In genomic region chr7:27235387-27236052, GRCh38 we compare ENCODE assay signal across 1 cellular context.
A peak's percentile ranks its signal among the peaks of the same experiment; 100 is the strongest.
TF ChIP-seq lines count a peak whose summit lies in the region.

No MANE protein-coding gene starts in this region.

TF ChIP-seq in H1, 55 proteins besides CTCF, POLR2A, EP300 and RAD21 (continued from another document):
- TF ChIP-seq CHD7 (IDR thresholded peaks at IDR 0.05; ENCODE audit: insufficient replicate concordance, low read length) = no peak
- TF ChIP-seq ZNF274 (IDR thresholded peaks at IDR 0.05; ENCODE audit: borderline replicate concordance, extremely low read depth, low read length) = no peak
- peak; percentile 91 for TF ChIP-seq KDM4A (IDR thresholded peaks at IDR 0.05; ENCODE audit: low read depth, low read length, severe bottlenecking)
- no peak for TF ChIP-seq NRF1 (IDR thresholded peaks at IDR 0.05; ENCODE audit: low read depth, low read length)
- peak; percentile 92 for TF ChIP-seq SUZ12 (IDR thresholded peaks at IDR 0.05; ENCODE audit: low read length)
- TF ChIP-seq KDM5A (IDR thresholded peaks at IDR 0.05; ENCODE audit: low read length) = no peak
- TF ChIP-seq SIX5 (IDR thresholded peaks at IDR 0.05; ENCODE audit: low read depth, low read length) = no peak
- peak; percentile 36; the same call in 1 of the 2 replicates for TF ChIP-seq CREB1 (IDR thresholded peaks at IDR 0.05)
- peak; percentile 40; the same call in 1 of the 2 replicates for TF ChIP-seq RBBP5 (IDR thresholded peaks at IDR 0.05; ENCODE audit: borderline replicate concordance, low read depth, low read length)
- no peak for TF ChIP-seq KDM1A (IDR thresholded peaks at IDR 0.05; ENCODE audit: borderline replicate concordance, low read length)
- no peak for TF ChIP-seq BCL11A (IDR thresholded peaks at IDR 0.05; ENCODE audit: low read depth in 2 of 2, low read length in 2 of 2)
- no peak for TF ChIP-seq SP1 (IDR thresholded peaks at IDR 0.05; ENCODE audit: low read depth, low read length)
- no peak for TF ChIP-seq HDAC6 (IDR thresholded peaks at IDR 0.05; ENCODE audit: low read depth, low read length)
- no peak for TF ChIP-seq CEBPB (IDR thresholded peaks at IDR 0.05; ENCODE audit: low read depth, low read length)
- 0 out of 2 replicates have a peak, but pooled peaks have one; percentile 1 for TF ChIP-seq TEAD4 (IDR thresholded peaks at IDR 0.05; ENCODE audit: low read depth, low read length)
- no peak for TF ChIP-seq NANOG (IDR thresholded peaks at IDR 0.05; ENCODE audit: insufficient read depth, low read depth, low read length, poor library complexity, severe bottlenecking)
- TF ChIP-seq TBP (IDR thresholded peaks at IDR 0.05; ENCODE audit: low read depth, low read length) = peak; percentile 14; the same call in 1 of the 2 replicates
- TF ChIP-seq JUND (IDR thresholded peaks at IDR 0.05; ENCODE audit: low read length) = no peak
- TF ChIP-seq RNF2 (IDR thresholded peaks at IDR 0.05; ENCODE audit: borderline replicate concordance, low read depth, low read length, missing control alignments, poor library complexity, severe bottlenecking) = peak; percentile 72
- TF ChIP-seq JUN (IDR thresholded peaks at IDR 0.05; ENCODE audit: low read depth, low read length) = no peak
- TF ChIP-seq EZH2 (IDR thresholded peaks at IDR 0.05; ENCODE audit: low read depth, low read length, severe bottlenecking) = no peak
- no peak for TF ChIP-seq TAF7 (optimal IDR thresholded peaks at IDR 0.05; ENCODE audit: borderline replicate concordance, low read depth, low read length)
- TF ChIP-seq SRF (IDR thresholded peaks at IDR 0.05; ENCODE audit: low read depth, low read length) = no peak
- TF ChIP-seq POU5F1 (IDR thresholded peaks at IDR 0.05; ENCODE audit: low read depth, low read length) = no peak
- TF ChIP-seq, protein P1, sequence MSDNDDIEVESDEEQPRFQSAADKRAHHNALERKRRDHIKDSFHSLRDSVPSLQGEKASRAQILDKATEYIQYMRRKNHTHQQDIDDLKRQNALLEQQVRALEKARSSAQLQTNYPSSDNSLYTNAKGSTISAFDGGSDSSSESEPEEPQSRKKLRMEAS (IDR thresholded peaks at IDR 0.05) = peak; percentile 47; the same call in 1 of the 2 replicates
- peak; percentile 69; the same call in 1 of the 2 replicates for TF ChIP-seq GABPA (IDR thresholded peaks at IDR 0.05; ENCODE audit: borderline replicate concordance, insufficient read depth, low read length)
- TF ChIP-seq BACH1 (IDR thresholded peaks at IDR 0.05; ENCODE audit: low read length) = no peak
- TF ChIP-seq, protein P2, sequence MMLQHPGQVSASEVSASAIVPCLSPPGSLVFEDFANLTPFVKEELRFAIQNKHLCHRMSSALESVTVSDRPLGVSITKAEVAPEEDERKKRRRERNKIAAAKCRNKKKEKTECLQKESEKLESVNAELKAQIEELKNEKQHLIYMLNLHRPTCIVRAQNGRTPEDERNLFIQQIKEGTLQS (IDR thresholded peaks at IDR 0.05; ENCODE audit: insufficient read depth, low read depth, low read length) = no peak
- no peak for TF ChIP-seq EGR1 (IDR thresholded peaks at IDR 0.05; ENCODE audit: borderline replicate concordance, low read depth, low read length)
- TF ChIP-seq MAFK (IDR thresholded peaks at IDR 0.05; ENCODE audit: low read depth, low read length) = no peak
- no peak for TF ChIP-seq CBX8 (IDR thresholded peaks at IDR 0.05; ENCODE audit: borderline replicate concordance, low read depth, low read length)
- no peak for TF ChIP-seq SIN3A (conservative IDR thresholded peaks at IDR 0.05 in 1 of 2, IDR thresholded peaks at IDR 0.05 in 1 of 2; ENCODE audit: low read depth in 1 of 2, low read length in 2 of 2)
- TF ChIP-seq CHD1 (IDR thresholded peaks at IDR 0.05; ENCODE audit: low read depth, low read length) = no peak
- peak; percentile 20 for TF ChIP-seq ASH2L (IDR thresholded peaks at IDR 0.05; ENCODE audit: low read length)
- TF ChIP-seq, protein P3, sequence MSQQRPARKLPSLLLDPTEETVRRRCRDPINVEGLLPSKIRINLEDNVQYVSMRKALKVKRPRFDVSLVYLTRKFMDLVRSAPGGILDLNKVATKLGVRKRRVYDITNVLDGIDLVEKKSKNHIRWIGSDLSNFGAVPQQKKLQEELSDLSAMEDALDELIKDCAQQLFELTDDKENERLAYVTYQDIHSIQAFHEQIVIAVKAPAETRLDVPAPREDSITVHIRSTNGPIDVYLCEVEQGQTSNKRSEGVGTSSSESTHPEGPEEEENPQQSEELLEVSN (IDR thresholded peaks at IDR 0.05) = 0 out of 2 replicates have a peak, but pooled peaks have one; percentile 23
- no peak for TF ChIP-seq YY1 (IDR thresholded peaks at IDR 0.05; ENCODE audit: low read depth, low read length)
- 0 out of 2 replicates have a peak, but pooled peaks have one; percentile 22 for TF ChIP-seq PHF8 (conservative IDR thresholded peaks at IDR 0.05; ENCODE audit: low read depth, low read length)
- TF ChIP-seq SAP30 (IDR thresholded peaks at IDR 0.05; ENCODE audit: insufficient read depth, insufficient replicate concordance, low read length) = no peak
- TF ChIP-seq CHD2 (IDR thresholded peaks at IDR 0.05; ENCODE audit: low read length) = no peak
- no peak for TF ChIP-seq ATF2 (IDR thresholded peaks at IDR 0.05; ENCODE audit: low read length)
- TF ChIP-seq TAF1 (IDR thresholded peaks at IDR 0.05; ENCODE audit: low read depth, low read length) = no peak
- TF ChIP-seq SIRT6 (IDR thresholded peaks at IDR 0.05; ENCODE audit: low read length) = no peak
- peak; percentile 30 for TF ChIP-seq CTBP2 (IDR thresholded peaks at IDR 0.05; ENCODE audit: borderline replicate concordance, insufficient read depth, insufficient read length, low read length)
